In the genomic region with DNA sequence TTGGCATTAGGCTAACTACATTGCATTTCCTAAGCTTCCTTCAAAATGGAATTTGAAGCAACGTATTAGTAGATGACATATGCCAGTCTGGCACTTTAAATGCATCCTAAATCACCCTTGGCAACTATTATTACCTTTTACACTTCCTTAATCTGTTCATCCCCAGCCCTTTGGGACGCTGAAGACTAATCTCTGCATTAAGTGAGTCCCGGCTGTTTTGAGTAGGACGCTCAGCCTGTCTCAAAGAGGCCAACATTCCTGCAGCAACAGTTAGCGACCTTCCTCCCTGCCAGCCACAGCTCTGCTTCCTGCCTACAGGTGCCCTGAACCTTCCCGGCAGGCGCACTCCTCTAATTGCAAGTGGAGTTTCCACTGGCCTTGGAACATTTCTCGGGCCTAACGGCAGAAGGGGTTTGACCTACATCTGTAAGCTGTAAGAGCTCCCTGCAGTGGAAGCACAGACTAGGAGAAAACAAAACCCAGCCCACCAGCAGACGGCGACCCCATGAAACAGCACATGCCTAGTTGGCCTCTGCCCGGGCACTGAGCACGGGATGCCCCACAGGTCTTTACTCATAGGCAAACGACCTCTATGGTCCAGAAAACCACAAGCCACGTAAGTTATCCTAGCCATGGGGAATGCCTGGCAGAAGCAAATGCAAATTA, we compare ENCODE assay signal across 18 cellular contexts.
DNase-seq lines count a peak whose midpoint lies in the region; ATAC-seq and TF ChIP-seq lines count a peak whose summit lies in the region.
"Had no signal": no experiment of that assay in that cellular context is flagged by ENCODE, and none has a peak within 500 bp of the region (broad histone marks: within the 10 kb centered on the region; RNA-seq: fewer than 3 reads in every experiment).

No MANE protein-coding gene starts in this region.

- H3K4me3 ChIP-seq in OCI-LY7 (ENCODE audit: low read depth, low read length, poor library complexity, severe bottlenecking), result no peak overlapping the region
- H3K4me3 ChIP-seq: cardiac muscle cell had no signal

- H3K9me2 ChIP-seq in OCI-LY7 (ENCODE audit: insufficient read depth, low read length), result no peaks in the 10 kb centered on the region

- no peaks in the 10 kb centered on the region for H3K27me3 Mint-ChIP-seq in activated T-helper 17 cell treated with anti-CD3 and anti-CD28 coated beads, Interleukin-2, amount 50 U/mL, for 72 hours
- H3K27me3 Mint-ChIP-seq in memory B cell, result no peaks in the 10 kb centered on the region
- H3K27me3 Mint-ChIP-seq in stimulated activated memory B cell treated with anti-CD40 and anti-IgM and Interleukin-4, amounts not matched to agents 10 μg/mL and 1 μg/mL and 100 μg/mL, for 72 hours, result no peaks in the 10 kb centered on the region
- H3K27me3 Mint-ChIP-seq: activated CD8-positive, alpha-beta T cell treated with anti-CD3 and anti-CD28 coated beads for 36 hours; CD4-positive, alpha-beta T cell had no signal

- no peak for TF ChIP-seq CTCF in OCI-LY7 (conservative IDR thresholded peaks at IDR 0.05; ENCODE audit: low read length)

- no peak overlapping the region for H3K4me3 Mint-ChIP-seq in activated T-helper 17 cell treated with anti-CD3 and anti-CD28 coated beads, Interleukin-2, amount 50 U/mL, for 72 hours
- H3K4me3 Mint-ChIP-seq in memory B cell, result no peak overlapping the region
- no peak overlapping the region for H3K4me3 Mint-ChIP-seq in stimulated activated memory B cell treated with anti-CD40 and anti-IgM and Interleukin-4, amounts not matched to agents 10 μg/mL and 1 μg/mL and 100 μg/mL, for 72 hours
- H3K4me3 Mint-ChIP-seq: activated CD8-positive, alpha-beta T cell treated with anti-CD3 and anti-CD28 coated beads for 36 hours; CD4-positive, alpha-beta T cell had no signal

- H3K36me3 ChIP-seq in OCI-LY7 (ENCODE audit: insufficient read depth, low read length), result peaks cover 26% of the 10 kb centered on the region; the same call in 1 of the 2 replicates

- in situ Hi-C loops in ACHN (cut with HindIII; ENCODE audit: low pct_ligation_motif_present, low pct_unique_long_range_greater_than_20kb, low sequenced_read_pairs), result no loop called here

- DNase-seq in activated naive CD4-positive, alpha-beta T cell treated with anti-CD3 and anti-CD28 coated beads, Interleukin-2, amount 50 U/mL, for 72 hours (ENCODE audit: low spot score in 2 of 2), result no peak
- no peak for DNase-seq in activated naive CD4-positive, alpha-beta T cell treated with Interleukin-2 at 50 U/mL for 16 hours
- DNase-seq in memory B cell (ENCODE audit: low spot score in 2 of 2) (no peak), COLO829 (ENCODE audit: low spot score) (no peak), OCI-LY7 (ENCODE audit: low spot score) (no peak), ACHN (no peak)
- DNase-seq: activated CD8-positive, alpha-beta T cell treated with anti-CD3 and anti-CD28 coated beads for 36 hours; amniotic stem cell; CD4-positive, alpha-beta T cell; GOT3; NCI-H146; posterior cingulate gyrus; stimulated activated CD4-positive, alpha-beta T cell treated with anti-CD3 and anti-CD28 coated beads, Interleukin-12 subunit alpha, Interleukin-12 subunit beta, amount 100 ng/mL, for 4 hours; trophoblast cell had no signal

- peaks cover 40 to 64% of the 10 kb centered on the region in 2 donors for H3K36me3 Mint-ChIP-seq in activated naive CD4-positive, alpha-beta T cell treated with anti-CD3 and anti-CD28 coated beads, Interleukin-2, amount 50 U/mL, for 72 hours
- peaks cover 93% of the 10 kb centered on the region for H3K36me3 Mint-ChIP-seq in activated T-helper 17 cell treated with anti-CD3 and anti-CD28 coated beads, Interleukin-2, amount 50 U/mL, for 72 hours (ENCODE audit: low read depth)
- H3K36me3 Mint-ChIP-seq in memory B cell, result peaks cover 49% of the 10 kb centered on the region
- H3K36me3 Mint-ChIP-seq in stimulated activated memory B cell treated with anti-CD40 and anti-IgM and Interleukin-4, amounts not matched to agents 10 μg/mL and 1 μg/mL and 100 μg/mL, for 72 hours, result peaks cover 95% of the 10 kb centered on the region

- no peaks in the 10 kb centered on the region for H3K9me3 ChIP-seq in OCI-LY7 (ENCODE audit: low read length)

- H3K9me3 Mint-ChIP-seq in activated naive CD4-positive, alpha-beta T cell treated with anti-CD3 and anti-CD28 coated beads, Interleukin-2, amount 50 U/mL, for 72 hours, result peaks cover 10 to 19% of the 10 kb centered on the region in 2 donors
- H3K9me3 Mint-ChIP-seq in activated T-helper 17 cell treated with anti-CD3 and anti-CD28 coated beads, Interleukin-2, amount 50 U/mL, for 72 hours, result peaks cover 4% of the 10 kb centered on the region
- H3K9me3 Mint-ChIP-seq in memory B cell, result no peaks in the 10 kb centered on the region
- H3K9me3 Mint-ChIP-seq in stimulated activated memory B cell treated with anti-CD40 and anti-IgM and Interleukin-4, amounts not matched to agents 10 μg/mL and 1 μg/mL and 100 μg/mL, for 72 hours, result no peaks in the 10 kb centered on the region
- H3K9me3 Mint-ChIP-seq: CD4-positive, alpha-beta T cell had no signal

- CTCF ChIA-PET in OCI-LY7 (lab: Charles Lee; ENCODE audit: unreplicated experiment), result no interaction called here

- H3K4me1 Mint-ChIP-seq in activated T-helper 17 cell treated with anti-CD3 and anti-CD28 coated beads, Interleukin-2, amount 50 U/mL, for 72 hours, result peaks cover 11% of the 10 kb centered on the region
- H3K4me1 Mint-ChIP-seq in memory B cell, result peaks cover 17% of the 10 kb centered on the region
- peaks cover 45% of the 10 kb centered on the region for H3K4me1 Mint-ChIP-seq in stimulated activated memory B cell treated with anti-CD40 and anti-IgM and Interleukin-4, amounts not matched to agents 10 μg/mL and 1 μg/mL and 100 μg/mL, for 72 hours

- no peaks in the 10 kb centered on the region for H3K79me2 ChIP-seq in OCI-LY7 (ENCODE audit: insufficient read depth, low read depth, low read length)

- no peak overlapping the region for H2AFZ ChIP-seq in OCI-LY7 (ENCODE audit: low read length)

- ATAC-seq in activated naive CD4-positive, alpha-beta T cell treated with anti-CD3 and anti-CD28 coated beads, Interleukin-2, amount 50 U/mL, for 72 hours, result peak in 1 of 2 donors; percentile 56
- peak; percentile 25 for ATAC-seq in activated T-helper 17 cell treated with anti-CD3 and anti-CD28 coated beads, Interleukin-2, amount 50 U/mL, for 72 hours (replicated peaks)
- ATAC-seq in memory B cell (ENCODE audit: low read depth), result no peak
- no peak for ATAC-seq in stimulated activated memory B cell treated with anti-CD40 and anti-IgM and Interleukin-4, amounts not matched to agents 10 μg/mL and 1 μg/mL and 100 μg/mL, for 72 hours
- ATAC-seq: activated CD8-positive, alpha-beta T cell treated with anti-CD3 and anti-CD28 coated beads for 36 hours; esophagus mucosa had no signal

- intact Hi-C loops in OCI-LY7 (cut with micrococcal nuclease; ENCODE audit: unreplicated experiment), result no loop called here

- POLR2A ChIA-PET in OCI-LY7 (lab: Charles Lee), result interaction anchor here (1.0 kb wide), 1 partner anchor 20 kb away, joined by 3 read pairs; no protein-coding TSS in a partner anchor

- BruUV-seq in OCI-LY7 (replicated peaks; lab: Mats Ljungman, UMichigan), result no TSS peak

- peak overlapping the region; percentile 69 to 80 for H3K27ac Mint-ChIP-seq in activated naive CD4-positive, alpha-beta T cell treated with anti-CD3 and anti-CD28 coated beads, Interleukin-2, amount 50 U/mL, for 72 hours
- peak overlapping the region; percentile 79 for H3K27ac Mint-ChIP-seq in activated T-helper 17 cell treated with anti-CD3 and anti-CD28 coated beads, Interleukin-2, amount 50 U/mL, for 72 hours
- H3K27ac Mint-ChIP-seq in memory B cell, result peak overlapping the region; percentile 80
- H3K27ac Mint-ChIP-seq in stimulated activated memory B cell treated with anti-CD40 and anti-IgM and Interleukin-4, amounts not matched to agents 10 μg/mL and 1 μg/mL and 100 μg/mL, for 72 hours, result peak overlapping the region; percentile 72
- H3K27ac Mint-ChIP-seq: CD4-positive, alpha-beta T cell had no signal

- H3K4me1 ChIP-seq in OCI-LY7 (ENCODE audit: insufficient read depth, low read length, poor library complexity, severe bottlenecking), result no peaks in the 10 kb centered on the region

- no peak overlapping the region for H3K27ac ChIP-seq in OCI-LY7 (ENCODE audit: low read depth, low read length, poor library complexity, severe bottlenecking)
- H3K27ac ChIP-seq: cardiac muscle cell had no signal

- no peaks in the 10 kb centered on the region for H4K20me1 ChIP-seq in OCI-LY7 (ENCODE audit: insufficient read depth, low read length)

- no peak overlapping the region for H3K4me2 ChIP-seq in OCI-LY7 (ENCODE audit: low read length)
